ENCODE assay signal across 16 cellular contexts in genomic region chr2:121524650-121525425, GRCh38. TPM values are rescaled to one million over a fixed set of nuclear protein-coding genes. Genes with fewer than 3 reads are reported as not detected.
DNase-seq lines count a peak whose midpoint lies in the region; ATAC-seq and TF ChIP-seq lines count a peak whose summit lies in the region.
"Had no signal": no experiment of that assay in that cellular context is flagged by ENCODE, and none has a peak within 500 bp of the region (broad histone marks: within the 10 kb centered on the region; RNA-seq: fewer than 3 reads in every experiment).

No MANE protein-coding gene starts in this region.

- 84 to 88% methylated on average over 9 of the region's 9 CpGs for WGBS in sigmoid colon, 2 donors

- intact Hi-C loops in activated CD4-positive, alpha-beta T cell treated with anti-CD3 and anti-CD28 coated beads, Interleukin-2, amount 10 ng/mL, durations not matched to agents 24 days and 14 days (cut with micrococcal nuclease) = loop anchor here (10.0 kb wide), 1 partner anchor 120 kb away; no protein-coding TSS in a partner anchor
- intact Hi-C loops in activated T-helper 2 cell treated with anti-CD3 and anti-CD28 coated beads, Interferon-gamma antibody, Interleukin-2, Interleukin-4, amounts not matched to agents 10 μg/mL and 5 μg/mL and 100 μg/mL, durations not matched to agents 14 hours and 24 hours and 36 hours (cut with micrococcal nuclease) = loop anchor here (5.0 kb wide), 1 partner anchor 123 kb away; no protein-coding TSS in a partner anchor
- intact Hi-C loops in sigmoid colon (cut with DNase I) = no loop called here

- no peaks in the 10 kb centered on the region for H3K9me3 ChIP-seq in cardiac muscle cell (ENCODE audit: low read depth)
- no peaks in the 10 kb centered on the region for H3K9me3 ChIP-seq in sigmoid colon

- DNase-seq in activated CD4-positive, alpha-beta T cell treated with anti-CD3 and anti-CD28 coated beads, Interleukin-2, amount 10 ng/mL, durations not matched to agents 24 days and 14 days = peak; percentile 55
- DNase-seq in activated CD4-positive, alpha-beta T cell treated with anti-CD3 and anti-CD28 coated beads, Interleukin-2, amount 50 U/mL, for 48 hours = no peak
- no peak for DNase-seq in activated T-helper 2 cell treated with anti-CD3 and anti-CD28 coated beads, Interferon-gamma antibody, Interleukin-2, Interleukin-4, amounts not matched to agents 10 μg/mL and 5 μg/mL and 100 μg/mL, durations not matched to agents 14 hours and 24 hours and 36 hours (ENCODE audit: low spot score)
- DNase-seq in cardiac muscle cell (ENCODE audit: low read depth in 1 of 2, low spot score in 1 of 2) = peak; percentile 20 to 80
- DNase-seq in progenitor cell of endocrine pancreas (ENCODE audit: low spot score, unreplicated experiment) = no peak
- no peak for DNase-seq in G401 (ENCODE audit: low spot score)
- DNase-seq in sigmoid colon = no peak
- DNase-seq: 8988T, aorta, C1 segment of cervical spinal cord, NCI-H2081 treated with DMSO at 0.1 percent for 48 hours, NCI-H526 treated with DMSO at 0.1 percent for 48 hours had no signal

- H3K4me3 Mint-ChIP-seq in activated CD4-positive, alpha-beta T cell treated with anti-CD3 and anti-CD28 coated beads, Interleukin-2, amount 10 ng/mL, durations not matched to agents 24 days and 14 days = no peak overlapping the region
- H3K4me3 Mint-ChIP-seq in activated T-helper 2 cell treated with anti-CD3 and anti-CD28 coated beads, Interferon-gamma antibody, Interleukin-2, Interleukin-4, amounts not matched to agents 10 μg/mL and 5 μg/mL and 100 μg/mL, durations not matched to agents 14 hours and 24 hours and 36 hours (ENCODE audit: low read depth) = no peak overlapping the region
- no peak overlapping the region for H3K4me3 Mint-ChIP-seq in progenitor cell of endocrine pancreas (ENCODE audit: low read depth)

- no peak for TF ChIP-seq POLR2A in sigmoid colon (IDR thresholded peaks at IDR 0.05)

- peak overlapping the region; percentile 44 for H3K27ac Mint-ChIP-seq in activated CD4-positive, alpha-beta T cell treated with anti-CD3 and anti-CD28 coated beads, Interleukin-2, amount 10 ng/mL, durations not matched to agents 24 days and 14 days
- peak overlapping the region; percentile 53 for H3K27ac Mint-ChIP-seq in activated T-helper 2 cell treated with anti-CD3 and anti-CD28 coated beads, Interferon-gamma antibody, Interleukin-2, Interleukin-4, amounts not matched to agents 10 μg/mL and 5 μg/mL and 100 μg/mL, durations not matched to agents 14 hours and 24 hours and 36 hours
- H3K27ac Mint-ChIP-seq in progenitor cell of endocrine pancreas = peak overlapping the region; percentile 86

- H3K9me3 Mint-ChIP-seq in activated CD4-positive, alpha-beta T cell treated with anti-CD3 and anti-CD28 coated beads, Interleukin-2, amount 10 ng/mL, durations not matched to agents 24 days and 14 days = no peaks in the 10 kb centered on the region
- H3K9me3 Mint-ChIP-seq in activated T-helper 2 cell treated with anti-CD3 and anti-CD28 coated beads, Interferon-gamma antibody, Interleukin-2, Interleukin-4, amounts not matched to agents 10 μg/mL and 5 μg/mL and 100 μg/mL, durations not matched to agents 14 hours and 24 hours and 36 hours = no peaks in the 10 kb centered on the region
- no peaks in the 10 kb centered on the region for H3K9me3 Mint-ChIP-seq in progenitor cell of endocrine pancreas (ENCODE audit: low read depth)

- H3K36me3 ChIP-seq in cardiac muscle cell (peaks cover 4% of the 10 kb centered on the region), sigmoid colon (peaks cover 0 to 55% (median 3%) of the 10 kb centered on the region in 4 donors)

- TF ChIP-seq EP300 in sigmoid colon (IDR thresholded peaks at IDR 0.05) = no peak

- H3K4me1 Mint-ChIP-seq in activated CD4-positive, alpha-beta T cell treated with anti-CD3 and anti-CD28 coated beads, Interleukin-2, amount 10 ng/mL, durations not matched to agents 24 days and 14 days = peaks cover 32% of the 10 kb centered on the region
- peaks cover 32% of the 10 kb centered on the region for H3K4me1 Mint-ChIP-seq in activated T-helper 2 cell treated with anti-CD3 and anti-CD28 coated beads, Interferon-gamma antibody, Interleukin-2, Interleukin-4, amounts not matched to agents 10 μg/mL and 5 μg/mL and 100 μg/mL, durations not matched to agents 14 hours and 24 hours and 36 hours (ENCODE audit: low read depth)
- peaks cover 9% of the 10 kb centered on the region for H3K4me1 Mint-ChIP-seq in progenitor cell of endocrine pancreas (ENCODE audit: low read depth)

- no peak for TF ChIP-seq CTCF in cardiac muscle cell (IDR thresholded peaks at IDR 0.05; ENCODE audit: low read depth, low read length)
- TF ChIP-seq CTCF in progenitor cell of endocrine pancreas (IDR thresholded peaks at IDR 0.05; ENCODE audit: unreplicated experiment) = no peak
- TF ChIP-seq CTCF in sigmoid colon (IDR thresholded peaks at IDR 0.05) = no peak

- peaks cover 24% of the 10 kb centered on the region for H3K4me1 ChIP-seq in cardiac muscle cell (ENCODE audit: low read depth)
- peaks cover 0 to 36% (median 21%) of the 10 kb centered on the region in 4 donors for H3K4me1 ChIP-seq in sigmoid colon

- H3K27ac ChIP-seq in cardiac muscle cell (peak overlapping the region; percentile 73), sigmoid colon (no peak overlapping the region)

- H3K36me3 Mint-ChIP-seq in activated CD4-positive, alpha-beta T cell treated with anti-CD3 and anti-CD28 coated beads, Interleukin-2, amount 10 ng/mL, durations not matched to agents 24 days and 14 days (ENCODE audit: low read depth) = peaks cover 41% of the 10 kb centered on the region
- peaks cover 67% of the 10 kb centered on the region for H3K36me3 Mint-ChIP-seq in activated T-helper 2 cell treated with anti-CD3 and anti-CD28 coated beads, Interferon-gamma antibody, Interleukin-2, Interleukin-4, amounts not matched to agents 10 μg/mL and 5 μg/mL and 100 μg/mL, durations not matched to agents 14 hours and 24 hours and 36 hours (ENCODE audit: low read depth)
- H3K36me3 Mint-ChIP-seq in progenitor cell of endocrine pancreas (ENCODE audit: insufficient read depth) = peaks cover 6% of the 10 kb centered on the region

- in situ Hi-C loops in G401 (cut with HindIII; ENCODE audit: low sequenced_read_pairs) = no loop called here

- no peaks in the 10 kb centered on the region for H3K27me3 Mint-ChIP-seq in activated CD4-positive, alpha-beta T cell treated with anti-CD3 and anti-CD28 coated beads, Interleukin-2, amount 10 ng/mL, durations not matched to agents 24 days and 14 days
- H3K27me3 Mint-ChIP-seq in activated T-helper 2 cell treated with anti-CD3 and anti-CD28 coated beads, Interferon-gamma antibody, Interleukin-2, Interleukin-4, amounts not matched to agents 10 μg/mL and 5 μg/mL and 100 μg/mL, durations not matched to agents 14 hours and 24 hours and 36 hours (ENCODE audit: low read depth) = no peaks in the 10 kb centered on the region
- H3K27me3 Mint-ChIP-seq in progenitor cell of endocrine pancreas = no peaks in the 10 kb centered on the region

- H3K4me3 ChIP-seq in cardiac muscle cell (no peak overlapping the region), sigmoid colon (no peak overlapping the region)
- H3K4me3 ChIP-seq: skin epidermis had no signal

- H3K27me3 ChIP-seq in cardiac muscle cell = no peaks in the 10 kb centered on the region
- H3K27me3 ChIP-seq in sigmoid colon = no peaks in the 10 kb centered on the region

- ATAC-seq in GM21367 (IDR thresholded peaks at IDR 0.05; ENCODE audit: unreplicated experiment) = no peak
- ATAC-seq: Panc1 had no signal

RNA-seq across cellular contexts. Expression of gene RNU4ATAC, which starts 5.8 kb away (rescaled TPM):
- total RNA-seq in activated CD4-positive, alpha-beta T cell treated with anti-CD3 and anti-CD28 coated beads, Interleukin-2, amount 10 ng/mL, durations not matched to agents 24 days and 14 days = not detected in 2 replicates
- total RNA-seq in activated T-helper 2 cell treated with anti-CD3 and anti-CD28 coated beads, Interferon-gamma antibody, Interleukin-2, Interleukin-4, amounts not matched to agents 10 μg/mL and 5 μg/mL and 100 μg/mL, durations not matched to agents 14 hours and 24 hours and 36 hours = not detected in 2 replicates
- total RNA-seq in cardiac muscle cell (not detected in 2 replicates), progenitor cell of endocrine pancreas (not detected in 2 replicates), sigmoid colon (not detected)
- polyA plus RNA-seq in cardiac muscle cell (4.4 and 11.3 TPM in 2 replicates), sigmoid colon (not detected)
- total RNA-seq in G401 (2014; rRNA removed; shearing (Covaris generic)) = not detected in 2 replicates
- total RNA-seq: aorta, omental fat pad had no signal
- polyA plus RNA-seq: aorta had no signal

Comparison
In these comparisons a context has a peak if more than half of its experiments do, and no peak if none do; other contexts are left out.
1. DNase-seq: peak in activated CD4-positive, alpha-beta T cell treated with anti-CD3 and anti-CD28 coated beads, Interleukin-2, amount 10 ng/mL, durations not matched to agents 24 days and 14 days (single experiment) and cardiac muscle cell (2 of 2); none in activated CD4-positive, alpha-beta T cell treated with anti-CD3 and anti-CD28 coated beads, Interleukin-2, amount 50 U/mL, for 48 hours (0 of 2), activated T-helper 2 cell treated with anti-CD3 and anti-CD28 coated beads, Interferon-gamma antibody, Interleukin-2, Interleukin-4, amounts not matched to agents 10 μg/mL and 5 μg/mL and 100 μg/mL, durations not matched to agents 14 hours and 24 hours and 36 hours (single experiment), progenitor cell of endocrine pancreas (single experiment), G401 (single experiment) and sigmoid colon (single experiment).
2. Peak in every context shown above with its lines, with median percentiles within 50 percentile points of each other: H3K27ac Mint-ChIP-seq.